In the genomic region with DNA sequence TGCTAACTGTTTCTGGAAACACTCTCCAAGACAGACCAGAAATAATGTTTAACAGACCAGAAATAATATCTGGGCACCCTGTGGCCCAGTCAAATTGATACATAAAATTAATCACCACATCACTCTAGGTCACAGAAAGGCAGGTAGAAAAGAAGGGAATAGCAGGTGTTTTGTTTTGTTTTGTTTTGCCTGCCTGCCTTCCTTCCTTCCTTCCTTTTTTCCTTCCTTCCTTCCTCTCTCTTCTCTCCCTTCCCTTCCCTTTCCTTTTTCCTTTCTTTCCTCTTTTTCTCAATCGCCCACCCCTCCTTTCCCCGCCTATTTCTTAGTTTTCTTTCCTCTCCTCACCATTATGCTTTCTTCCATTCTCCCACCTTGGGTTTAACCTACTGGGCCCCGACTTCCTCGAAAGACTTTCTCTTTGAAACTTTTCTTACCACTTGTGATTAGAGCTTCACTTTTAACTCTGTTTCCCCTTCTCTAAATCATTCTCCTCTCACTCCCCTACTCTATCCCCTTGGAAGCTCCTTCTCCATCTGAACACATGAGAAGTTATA, we compare ENCODE assay signal across 2 cellular contexts.
TF ChIP-seq lines count a peak whose summit lies in the region.

No MANE protein-coding gene starts in this region.

TF ChIP-seq in SK-N-SH treated with all-trans-retinoic acid at 6 μM for 48 hours, 23 proteins besides CTCF, POLR2A, EP300 and RAD21 (continued from another document):
- no peak for TF ChIP-seq RARB (CRISPR knock-in tag; IDR thresholded peaks at IDR 0.05)
- no peak for TF ChIP-seq PPARA (CRISPR knock-in tag; IDR thresholded peaks at IDR 0.05; ENCODE audit: borderline replicate concordance)
- TF ChIP-seq ZC3H10 (CRISPR knock-in tag; IDR thresholded peaks at IDR 0.05): no peak

TF ChIP-seq in SK-N-SH, 30 proteins besides CTCF, POLR2A, EP300 and RAD21 (continued from another document):
- TF ChIP-seq, protein P1, sequence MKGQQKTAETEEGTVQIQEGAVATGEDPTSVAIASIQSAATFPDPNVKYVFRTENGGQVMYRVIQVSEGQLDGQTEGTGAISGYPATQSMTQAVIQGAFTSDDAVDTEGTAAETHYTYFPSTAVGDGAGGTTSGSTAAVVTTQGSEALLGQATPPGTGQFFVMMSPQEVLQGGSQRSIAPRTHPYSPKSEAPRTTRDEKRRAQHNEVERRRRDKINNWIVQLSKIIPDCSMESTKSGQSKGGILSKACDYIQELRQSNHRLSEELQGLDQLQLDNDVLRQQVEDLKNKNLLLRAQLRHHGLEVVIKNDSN (IDR thresholded peaks at IDR 0.05; ENCODE audit: borderline replicate concordance, low read depth): no peak
- no peak for TF ChIP-seq NFIC (IDR thresholded peaks at IDR 0.05; ENCODE audit: borderline replicate concordance)
- TF ChIP-seq, protein P2, sequence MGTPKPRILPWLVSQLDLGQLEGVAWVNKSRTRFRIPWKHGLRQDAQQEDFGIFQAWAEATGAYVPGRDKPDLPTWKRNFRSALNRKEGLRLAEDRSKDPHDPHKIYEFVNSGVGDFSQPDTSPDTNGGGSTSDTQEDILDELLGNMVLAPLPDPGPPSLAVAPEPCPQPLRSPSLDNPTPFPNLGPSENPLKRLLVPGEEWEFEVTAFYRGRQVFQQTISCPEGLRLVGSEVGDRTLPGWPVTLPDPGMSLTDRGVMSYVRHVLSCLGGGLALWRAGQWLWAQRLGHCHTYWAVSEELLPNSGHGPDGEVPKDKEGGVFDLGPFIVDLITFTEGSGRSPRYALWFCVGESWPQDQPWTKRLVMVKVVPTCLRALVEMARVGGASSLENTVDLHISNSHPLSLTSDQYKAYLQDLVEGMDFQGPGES (IDR thresholded peaks at IDR 0.05; ENCODE audit: low read depth, low read length): no peak
- no peak for TF ChIP-seq NRF1 (IDR thresholded peaks at IDR 0.05; ENCODE audit: low read depth, low read length)
